ENCODE assay signal across 8 cellular contexts in genomic region chr1:164559342-164560070, GRCh38. TPM values are rescaled to one million over a fixed set of nuclear protein-coding genes. Genes with fewer than 3 reads are reported as not detected.
DNase-seq lines count a peak whose midpoint lies in the region; ATAC-seq, FAIRE-seq and TF ChIP-seq lines count a peak whose summit lies in the region.

No MANE protein-coding gene starts in this region.

- no peaks in the 10 kb centered on the region for H3K36me3 ChIP-seq in CD8-positive, alpha-beta memory T cell (ENCODE audit: insufficient read depth, low read length)
- H3K36me3 ChIP-seq in KMS-11 (ENCODE audit: insufficient read depth), result no peaks in the 10 kb centered on the region
- no peaks in the 10 kb centered on the region for H3K36me3 ChIP-seq in heart right ventricle
- H3K36me3 ChIP-seq in ovary, result no peaks in the 10 kb centered on the region

- peak overlapping the region in 2 of 8 donors; percentile 38 to 47 for H3K27ac Mint-ChIP-seq in CD8-positive, alpha-beta memory T cell
- H3K27ac Mint-ChIP-seq in activated T-helper 17 cell treated with anti-CD3 and anti-CD28 coated beads, Interleukin-2, amount 50 U/mL, for 72 hours, result no peak overlapping the region

- no peaks in the 10 kb centered on the region for H3K27me3 ChIP-seq in CD8-positive, alpha-beta memory T cell (ENCODE audit: insufficient read depth, low read length, poor library complexity, severe bottlenecking)
- H3K27me3 ChIP-seq in KMS-11 (ENCODE audit: insufficient read depth, low read depth) (no peaks in the 10 kb centered on the region), heart right ventricle (peaks cover 0 to 15% (median 0%) of the 10 kb centered on the region in 7 donors), ovary (no peaks in the 10 kb centered on the region)

- no peak for TF ChIP-seq EP300 in ovary (IDR thresholded peaks at IDR 0.05)

- H2AFZ ChIP-seq in KMS-11 (ENCODE audit: low read depth), result peak overlapping the region; percentile 43

- H3K4me3 Mint-ChIP-seq in CD8-positive, alpha-beta memory T cell, result peak overlapping the region; percentile 49 to 88 (median 77)
- H3K4me3 Mint-ChIP-seq in activated T-helper 17 cell treated with anti-CD3 and anti-CD28 coated beads, Interleukin-2, amount 50 U/mL, for 72 hours, result peak overlapping the region; percentile 68

- H3K4me3 ChIP-seq in CD8-positive, alpha-beta memory T cell (ENCODE audit: low read length), result peak overlapping the region; percentile 23
- no peak overlapping the region for H3K4me3 ChIP-seq in KMS-11 (IDR thresholded peaks at IDR 0.05; ENCODE audit: insufficient read depth, low read depth, low read length)
- peak overlapping the region; percentile 55 to 79 (median 73) for H3K4me3 ChIP-seq in heart right ventricle
- peak overlapping the region; percentile 71 for H3K4me3 ChIP-seq in ovary

- H4K20me1 ChIP-seq in KMS-11 (ENCODE audit: insufficient read depth), result no peaks in the 10 kb centered on the region

- no peak for FAIRE-seq in GM12892 (lab: Jason Lieb, UNC)

- H3K36me3 Mint-ChIP-seq in CD8-positive, alpha-beta memory T cell, result no peaks in the 10 kb centered on the region
- no peaks in the 10 kb centered on the region for H3K36me3 Mint-ChIP-seq in activated T-helper 17 cell treated with anti-CD3 and anti-CD28 coated beads, Interleukin-2, amount 50 U/mL, for 72 hours (ENCODE audit: low read depth)

- no peaks in the 10 kb centered on the region for H3K9me3 ChIP-seq in CD8-positive, alpha-beta memory T cell (ENCODE audit: low read length)
- H3K9me3 ChIP-seq in heart right ventricle (no peaks in the 10 kb centered on the region), ovary (no peaks in the 10 kb centered on the region)

- peaks cover 0 to 8% (median 4%) of the 10 kb centered on the region in 5 donors for H3K9me3 Mint-ChIP-seq in CD8-positive, alpha-beta memory T cell
- no peaks in the 10 kb centered on the region for H3K9me3 Mint-ChIP-seq in activated T-helper 17 cell treated with anti-CD3 and anti-CD28 coated beads, Interleukin-2, amount 50 U/mL, for 72 hours

- peaks cover 9% of the 10 kb centered on the region for H3K4me1 ChIP-seq in CD8-positive, alpha-beta memory T cell (ENCODE audit: insufficient read depth, low read length)
- peaks cover 14% of the 10 kb centered on the region for H3K4me1 ChIP-seq in KMS-11 (ENCODE audit: low read depth, poor library complexity, severe bottlenecking)
- peaks cover 0 to 17% (median 11%) of the 10 kb centered on the region in 9 donors for H3K4me1 ChIP-seq in heart right ventricle
- H3K4me1 ChIP-seq in ovary (ENCODE audit: insufficient read depth), result no peaks in the 10 kb centered on the region

- CTCF ChIA-PET in CD8-positive, alpha-beta memory T cell (lab: Charles Lee), result no interaction called here

- no peaks in the 10 kb centered on the region for H3K79me2 ChIP-seq in KMS-11 (ENCODE audit: insufficient read depth, low read depth)

- no peak for ATAC-seq in activated T-helper 17 cell treated with anti-CD3 and anti-CD28 coated beads, Interleukin-2, amount 50 U/mL, for 72 hours (replicated peaks)
- ATAC-seq in heart right ventricle, result peak; percentile 18 to 68 (median 44)

- no peak for DNase-seq in CD8-positive, alpha-beta memory T cell
- DNase-seq in heart right ventricle, result peak; percentile 31 to 49
- peak; percentile 35 to 65 (median 59) for DNase-seq in ovary
- DNase-seq in NCI-H128 (lab: John Stamatoyannopoulos, UW; ENCODE audit: unreplicated experiment), result no peak
- no peak for DNase-seq in GM12892 (ENCODE audit: insufficient read length)
- DNase-seq in stimulated activated CD8-positive, alpha-beta memory T cell treated with anti-CD3 and anti-CD28 coated beads, Interleukin-4, amount 100 ng/mL, for 48 hours, result no peak

- no peak overlapping the region for H3K27ac ChIP-seq in CD8-positive, alpha-beta memory T cell (ENCODE audit: low read depth, low read length)
- H3K27ac ChIP-seq in KMS-11 (no peak overlapping the region), heart right ventricle (peak overlapping the region; percentile 28 to 91 (median 84)), ovary (peak overlapping the region; percentile 73 to 91)

- WGBS in heart right ventricle, 2 donors, result 0% methylated on average over 20 of the region's 20 CpGs
- 0 to 2% (median 0%) methylated on average over 20 of the region's 20 CpGs for WGBS in ovary, 3 donors

- H3K4me2 ChIP-seq in KMS-11, result peak overlapping the region; percentile 18; the same call in 1 of the 2 replicates

- peaks cover 2 to 11% (median 10%) of the 10 kb centered on the region in 3 donors for H3K4me1 Mint-ChIP-seq in CD8-positive, alpha-beta memory T cell
- H3K4me1 Mint-ChIP-seq in activated T-helper 17 cell treated with anti-CD3 and anti-CD28 coated beads, Interleukin-2, amount 50 U/mL, for 72 hours, result no peaks in the 10 kb centered on the region

- POLR2A ChIA-PET in CD8-positive, alpha-beta memory T cell (lab: Charles Lee), result no interaction called here

- intact Hi-C loops in heart right ventricle (cut with DNase I), result loop anchor here in 8 of 10 donors (2.0 to 10.0 kb wide), 12 partner anchors 43 to 391 kb away; no protein-coding TSS in a partner anchor
- intact Hi-C loops in ovary (cut with DNase I), result loop anchor here in 3 of 4 donors (5.0 to 10.0 kb wide), 3 partner anchors 225 to 353 kb away; no protein-coding TSS in a partner anchor

- peaks cover 17 to 31% of the 10 kb centered on the region in 2 donors for H3K27me3 Mint-ChIP-seq in CD8-positive, alpha-beta memory T cell
- H3K27me3 Mint-ChIP-seq in activated T-helper 17 cell treated with anti-CD3 and anti-CD28 coated beads, Interleukin-2, amount 50 U/mL, for 72 hours, result peaks cover 8% of the 10 kb centered on the region

- TF ChIP-seq CTCF in KMS-11 (conservative IDR thresholded peaks at IDR 0.05; ENCODE audit: low read depth, low read length) (no peak), heart right ventricle (IDR thresholded peaks at IDR 0.05) (no peak), ovary (IDR thresholded peaks at IDR 0.05) (no peak)

- H3K9ac ChIP-seq in KMS-11, result no peak overlapping the region; the same call in 1 of the 2 replicates

- TF ChIP-seq POLR2A in ovary (IDR thresholded peaks at IDR 0.05) (no peak), GM12892 (IDR thresholded peaks at IDR 0.05; ENCODE audit: low read depth, low read length) (no peak)

RNA-seq across cellular contexts. Expression of gene PBX1, which starts 0.5 kb away (rescaled TPM):
- total RNA-seq in CD8-positive, alpha-beta memory T cell, result under 1 TPM; 0.13 to 0.16 TPM
- 0.05 TPM for polyA plus RNA-seq in CD8-positive, alpha-beta memory T cell
- total RNA-seq in activated T-helper 17 cell treated with anti-CD3 and anti-CD28 coated beads, Interleukin-2, amount 50 U/mL, for 72 hours, result under 1 TPM; 0.22 to 0.53 TPM
- total RNA-seq in heart right ventricle (10 to 100 TPM; 53.3 to 91.8 (median 64.4) TPM), ovary (100 to 1,000 TPM in 5 of 7 donors, 10 to 100 TPM in 2; 73.2 to 220 (median 144) TPM)
- polyA plus RNA-seq in heart right ventricle (10 to 100 TPM; 13.3 to 17.6 TPM), ovary (100 to 1,000 TPM in 1 of 2 donors, 10 to 100 TPM in 1; 43.7 to 142 TPM)
- polyA plus RNA-seq in GM12892 (2012; ENCODE audit: missing spikeins), result 0.06 TPM

Comparison
In these comparisons a context has a peak if more than half of its experiments do, and no peak if none do; other contexts are left out.
1. DNase-seq: peak in heart right ventricle (2 of 2) and ovary (5 of 5); none in CD8-positive, alpha-beta memory T cell (0 of 5), NCI-H128 (single experiment), GM12892 (single experiment) and stimulated activated CD8-positive, alpha-beta memory T cell treated with anti-CD3 and anti-CD28 coated beads, Interleukin-4, amount 100 ng/mL, for 48 hours (single experiment).
2. H3K27ac ChIP-seq: peak in heart right ventricle (10 of 10) and ovary (2 of 2); none in CD8-positive, alpha-beta memory T cell (single experiment) and KMS-11 (single experiment).
3. RNA of gene PBX1, which starts 0.5 kb away (total RNA-seq): 73.2 to 220 TPM in ovary and 53.3 to 91.8 TPM in heart right ventricle; 0.22 to 0.53 TPM in activated T-helper 17 cell treated with anti-CD3 and anti-CD28 coated beads, Interleukin-2, amount 50 U/mL, for 72 hours and 0.13 to 0.16 TPM in CD8-positive, alpha-beta memory T cell; every median in the first group is over 10 times any median in the second.